Comparison of ENCODE assay signal across 30 cellular contexts in genomic region chr1:223876643-223877042, GRCh38.
"Had no signal": no experiment of that assay in that cellular context is flagged by ENCODE, and none has a peak within 500 bp of the region (broad histone marks: within the 10 kb centered on the region; RNA-seq: fewer than 3 reads in every experiment).

No MANE protein-coding gene starts in this region.

- H3K27ac ChIP-seq: ascending aorta, breast epithelium, cardiac muscle cell, colonic mucosa, heart left ventricle had no signal

- H3K4me1 ChIP-seq: ascending aorta, breast epithelium, colonic mucosa, heart left ventricle had no signal

- FAIRE-seq: endometrium, frontal cortex had no signal

- H3K4me3 ChIP-seq: ascending aorta, breast epithelium, cardiac muscle cell, colonic mucosa, heart left ventricle had no signal

- ATAC-seq: activated CD4-positive, alpha-beta T cell treated with anti-CD3 and anti-CD28 coated beads for 36 hours; activated CD8-positive, alpha-beta memory T cell treated with anti-CD3 and anti-CD28 coated beads, Interleukin-2, amount 10 ng/mL, durations not matched to agents 7 days and 5 days; activated CD8-positive, alpha-beta T cell treated with anti-CD3 and anti-CD28 coated beads, Interleukin-2, amount 10 ng/mL, durations not matched to agents 7 days and 5 days; activated naive CD4-positive, alpha-beta T cell treated with anti-CD3 and anti-CD28 coated beads, Interleukin-2, amount 50 U/mL, for 72 hours; esophagus mucosa; heart left ventricle had no signal

- DNase-seq: activated CD4-positive, alpha-beta memory T cell treated with anti-CD3 and anti-CD28 coated beads for 36 hours; activated CD4-positive, alpha-beta T cell treated with anti-CD3 and anti-CD28 coated beads for 36 hours; activated CD4-positive, alpha-beta T cell treated with anti-CD3 and anti-CD28 coated beads, Interleukin-2, amount 10 ng/mL, durations not matched to agents 24 days and 14 days; activated CD4-positive, CD25-positive, alpha-beta regulatory T cell; activated CD4-positive, CD25-positive, alpha-beta regulatory T cell treated with anti-CD3 and anti-CD28 coated beads, Interleukin-2, amount 50 U/mL, for 72 hours; activated CD8-positive, alpha-beta memory T cell treated with anti-CD3 and anti-CD28 coated beads, Interleukin-2, amount 10 ng/mL, durations not matched to agents 7 days and 5 days; activated CD8-positive, alpha-beta memory T cell treated with anti-CD3 and anti-CD28 coated beads, Interleukin-2, amount 50 U/mL, for 4 hours; activated CD8-positive, alpha-beta T cell treated with anti-CD3 and anti-CD28 coated beads, Interleukin-2, amount 10 ng/mL, durations not matched to agents 7 days and 5 days; activated gamma-delta T cell; activated naive CD4-positive, alpha-beta T cell; activated naive CD4-positive, alpha-beta T cell treated with anti-CD3 and anti-CD28 coated beads, Interleukin-2, amount 10 ng/mL, durations not matched to agents 7 days and 5 days; activated naive CD8-positive, alpha-beta T cell treated with anti-CD3 and anti-CD28 coated beads, Interleukin-2, amount 10 ng/mL, durations not matched to agents 7 days and 5 days; activated T-cell treated with anti-CD3 and anti-CD28 coated beads, Interleukin-2, amount 50 U/mL, for 1 hour; activated T-cell treated with anti-CD3 and anti-CD28 coated beads, Interleukin-2, amount 50 U/mL, for 48 hours; central memory CD4-positive, alpha-beta T cell; cerebellar nuclear complex; colonic mucosa; effector CD8-positive, alpha-beta T cell; foreskin fibroblast; glutamatergic neuron; heart left ventricle; hypothalamus; T1000 had no signal

- H3K36me3 ChIP-seq: ascending aorta, breast epithelium, cardiac muscle cell, colonic mucosa, heart left ventricle had no signal

- H3K9me3 ChIP-seq: ascending aorta, breast epithelium, colonic mucosa had no signal

- H3K27me3 ChIP-seq: ascending aorta, breast epithelium, cardiac muscle cell, colonic mucosa had no signal
